In the genomic region with DNA sequence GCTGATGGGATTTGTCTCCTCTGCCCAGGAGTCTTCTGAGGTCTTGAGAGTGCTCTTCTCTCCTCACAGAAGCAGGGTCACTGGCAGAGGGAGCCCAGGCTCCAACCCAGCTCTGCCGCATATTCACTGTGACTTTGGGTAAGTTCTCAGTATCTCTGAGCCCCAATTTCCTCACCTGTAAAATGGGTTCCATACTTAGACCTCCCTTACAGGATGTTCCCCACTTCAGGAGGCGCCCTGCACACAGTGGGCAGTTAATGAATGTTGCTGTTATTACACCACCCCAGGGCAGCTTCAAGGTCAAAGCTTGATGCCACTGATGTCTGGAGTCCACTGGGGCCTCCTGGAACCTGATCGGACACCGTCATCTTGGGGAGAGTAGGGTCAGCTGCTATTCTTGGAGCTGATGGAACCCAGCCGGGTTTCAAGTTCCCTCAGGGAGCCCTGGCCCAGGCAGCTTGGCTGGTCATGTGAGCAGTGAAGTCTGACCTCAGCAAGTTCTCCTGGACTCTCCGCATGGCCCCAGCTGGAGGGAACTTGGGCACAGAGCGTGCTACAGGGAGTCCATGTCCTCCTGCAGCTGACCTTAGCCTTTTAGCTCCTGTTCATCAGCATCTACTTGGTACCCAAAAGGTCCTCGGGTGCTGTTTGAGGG, we compare ENCODE assay signal across 19 cellular contexts. TPM values are rescaled to one million over a fixed set of nuclear protein-coding genes. Genes with fewer than 3 reads are reported as not detected.
A peak's percentile ranks its signal among the peaks of the same experiment; 100 is the strongest.
DNase-seq lines count a peak whose midpoint lies in the region; ATAC-seq and TF ChIP-seq lines count a peak whose summit lies in the region.
"Had no signal": no experiment of that assay in that cellular context is flagged by ENCODE, and none has a peak within 500 bp of the region (broad histone marks: within the 10 kb centered on the region; RNA-seq: fewer than 3 reads in every experiment).

No MANE protein-coding gene starts in this region.

- no peaks in the 10 kb centered on the region for H3K36me3 ChIP-seq in Panc1 (ENCODE audit: control insufficient read depth, insufficient read depth, low read length)
- no peaks in the 10 kb centered on the region for H3K36me3 ChIP-seq in heart left ventricle
- no peaks in the 10 kb centered on the region for H3K36me3 ChIP-seq in mesendoderm (ENCODE audit: control insufficient read depth, insufficient read depth, low read length)
- no peaks in the 10 kb centered on the region for H3K36me3 ChIP-seq in OCI-LY7 (ENCODE audit: insufficient read depth, low read length)
- H3K36me3 ChIP-seq: ovary had no signal

- H3K18ac ChIP-seq in mesendoderm (ENCODE audit: low read length), result no peak overlapping the region

- WGBS in heart left ventricle, 4 donors, result 59 to 79% (median 61%) methylated on average over 4 to 8 of the region's 8 CpGs
- no CpG with 5 or more reads among the region's 8 CpGs for WGBS in mesendoderm (ENCODE audit: extremely low coverage, insufficient coverage, low lambda C conversion rate)

- no peak overlapping the region for H4K5ac ChIP-seq in mesendoderm (ENCODE audit: low read length)

- CTCF ChIA-PET in Panc1 (lab: Charles Lee), result no interaction called here
- CTCF ChIA-PET in OCI-LY7 (lab: Charles Lee; ENCODE audit: unreplicated experiment), result no interaction called here
- CTCF ChIA-PET in CD4-positive, alpha-beta T cell (lab: Charles Lee), result no interaction called here

- no peak overlapping the region for H4K8ac ChIP-seq in mesendoderm (ENCODE audit: low read depth, low read length)

- H3K27ac ChIP-seq in Panc1 (ENCODE audit: low read length), result no peak overlapping the region
- H3K27ac ChIP-seq in heart left ventricle, result peak overlapping the region in 5 of 12 donors; percentile 19 to 60 (median 22)
- H3K27ac ChIP-seq in mesendoderm (ENCODE audit: low read depth, low read length), result no peak overlapping the region
- no peak overlapping the region for H3K27ac ChIP-seq in OCI-LY7 (ENCODE audit: low read depth, low read length, poor library complexity, severe bottlenecking)
- no peak overlapping the region for H3K27ac ChIP-seq in CD4-positive, alpha-beta T cell (ENCODE audit: low read depth, low read length)
- H3K27ac ChIP-seq: ovary had no signal

- in situ Hi-C loops in Panc1 (cut with HindIII; ENCODE audit: low pct_unique_long_range_greater_than_20kb, low sequenced_read_pairs), result no loop called here

- TF ChIP-seq CTCF in Panc1 (IDR thresholded peaks at IDR 0.05), result no peak
- no peak for TF ChIP-seq CTCF in heart left ventricle (IDR thresholded peaks at IDR 0.05)
- no peak for TF ChIP-seq CTCF in OCI-LY7 (conservative IDR thresholded peaks at IDR 0.05; ENCODE audit: low read length)
- no peak for TF ChIP-seq CTCF in CD4-positive, alpha-beta T cell (IDR thresholded peaks at IDR 0.05)

- H2AFZ ChIP-seq in OCI-LY7 (ENCODE audit: low read length), result no peak overlapping the region

- H2BK120ac ChIP-seq in mesendoderm (ENCODE audit: low read depth, low read length), result peak overlapping the region; percentile 31

- POLR2A ChIA-PET in Panc1 (lab: Charles Lee), result no interaction called here
- POLR2A ChIA-PET in OCI-LY7 (lab: Charles Lee), result no interaction called here
- POLR2A ChIA-PET in CD4-positive, alpha-beta T cell (lab: Charles Lee), result no interaction called here

- no peaks in the 10 kb centered on the region for H3K79me1 ChIP-seq in mesendoderm (ENCODE audit: low read length)

- no peaks in the 10 kb centered on the region for H3K27me3 ChIP-seq in Panc1 (ENCODE audit: control insufficient read depth, insufficient read depth, low read length)
- no peaks in the 10 kb centered on the region for H3K27me3 ChIP-seq in heart left ventricle
- H3K27me3 ChIP-seq in mesendoderm (ENCODE audit: insufficient read depth, low read length, poor library complexity), result no peaks in the 10 kb centered on the region
- no peaks in the 10 kb centered on the region for H3K27me3 ChIP-seq in CD4-positive, alpha-beta T cell (ENCODE audit: control insufficient read depth, insufficient read depth, low read length)
- H3K27me3 ChIP-seq: ovary had no signal

- H3K4me1 Mint-ChIP-seq in stimulated activated naive B cell treated with anti-CD40 and anti-IgM and Interleukin-4, amounts not matched to agents 10 μg/mL and 1 μg/mL and 100 μg/mL, for 72 hours, result peaks cover 16 to 26% of the 10 kb centered on the region in 2 donors
- no peaks in the 10 kb centered on the region for H3K4me1 Mint-ChIP-seq in CD4-positive, alpha-beta T cell (ENCODE audit: low read depth)

- H2AK5ac ChIP-seq in mesendoderm (ENCODE audit: low read length), result peak overlapping the region; percentile 9

- intact Hi-C loops in Panc1 (cut with micrococcal nuclease; ENCODE audit: unreplicated experiment) (no loop called here), heart left ventricle (cut with DNase I) (loop anchor here in 1 of 10 donors (10.0 kb wide), 1 partner anchor 122 kb away; a partner anchor contains a TSS), OCI-LY7 (cut with micrococcal nuclease; ENCODE audit: unreplicated experiment) (no loop called here)
- intact Hi-C loops in CD4-positive, alpha-beta T cell (cut with DNase I, micrococcal nuclease), result no loop called here

- H3K4me2 ChIP-seq in mesendoderm (ENCODE audit: low read length) (no peak overlapping the region), OCI-LY7 (ENCODE audit: low read length) (no peak overlapping the region)

- no peaks in the 10 kb centered on the region for H3K9me3 Mint-ChIP-seq in stimulated activated naive B cell treated with anti-CD40 and anti-IgM and Interleukin-4, amounts not matched to agents 10 μg/mL and 1 μg/mL and 100 μg/mL, for 72 hours
- H3K9me3 Mint-ChIP-seq in CD4-positive, alpha-beta T cell, result no peaks in the 10 kb centered on the region
- H3K9me3 Mint-ChIP-seq: activated naive CD4-positive, alpha-beta T cell treated with anti-CD3 and anti-CD28 coated beads for 36 hours; H9 had no signal

- H4K20me1 ChIP-seq in OCI-LY7 (ENCODE audit: insufficient read depth, low read length), result no peaks in the 10 kb centered on the region

- no peaks in the 10 kb centered on the region for H3K9me3 ChIP-seq in Panc1 (ENCODE audit: control insufficient read depth, insufficient read depth, low read depth, low read length)
- H3K9me3 ChIP-seq in heart left ventricle, result no peaks in the 10 kb centered on the region
- H3K9me3 ChIP-seq in OCI-LY7 (ENCODE audit: low read length), result no peaks in the 10 kb centered on the region
- H3K9me3 ChIP-seq in CD4-positive, alpha-beta T cell (ENCODE audit: control insufficient read depth, low read length), result no peaks in the 10 kb centered on the region
- H3K9me3 ChIP-seq: ovary had no signal

- peaks cover 19 to 22% of the 10 kb centered on the region in 2 donors for H3K36me3 Mint-ChIP-seq in stimulated activated naive B cell treated with anti-CD40 and anti-IgM and Interleukin-4, amounts not matched to agents 10 μg/mL and 1 μg/mL and 100 μg/mL, for 72 hours
- peaks cover 40% of the 10 kb centered on the region for H3K36me3 Mint-ChIP-seq in CD4-positive, alpha-beta T cell (ENCODE audit: low read depth)

- no peak overlapping the region for H3K4me3 Mint-ChIP-seq in stimulated activated naive B cell treated with anti-CD40 and anti-IgM and Interleukin-4, amounts not matched to agents 10 μg/mL and 1 μg/mL and 100 μg/mL, for 72 hours
- H3K4me3 Mint-ChIP-seq in CD4-positive, alpha-beta T cell, result no peak overlapping the region
- H3K4me3 Mint-ChIP-seq: activated naive CD4-positive, alpha-beta T cell treated with anti-CD3 and anti-CD28 coated beads for 36 hours; H9 had no signal

- H3K56ac ChIP-seq in mesendoderm (ENCODE audit: low read length), result no peak overlapping the region

- no TSS peak for BruUV-seq in Panc1 (replicated peaks; lab: Mats Ljungman, UMichigan)
- BruUV-seq in OCI-LY7 (replicated peaks; lab: Mats Ljungman, UMichigan), result no TSS peak

- H3K4me3 ChIP-seq in Panc1 (ENCODE audit: low read depth in 2 of 2, low read length in 2 of 2), result no peak overlapping the region
- no peak overlapping the region for H3K4me3 ChIP-seq in heart left ventricle
- H3K4me3 ChIP-seq in mesendoderm (ENCODE audit: low read length), result no peak overlapping the region
- no peak overlapping the region for H3K4me3 ChIP-seq in OCI-LY7 (ENCODE audit: low read depth, low read length, poor library complexity, severe bottlenecking)
- H3K4me3 ChIP-seq: ovary had no signal

- no peaks in the 10 kb centered on the region for H3K79me2 ChIP-seq in mesendoderm (ENCODE audit: control insufficient read depth, insufficient read depth, low read length)
- no peaks in the 10 kb centered on the region for H3K79me2 ChIP-seq in OCI-LY7 (ENCODE audit: insufficient read depth, low read depth, low read length)

- H3K27me3 Mint-ChIP-seq in stimulated activated naive B cell treated with anti-CD40 and anti-IgM and Interleukin-4, amounts not matched to agents 10 μg/mL and 1 μg/mL and 100 μg/mL, for 72 hours, result no peaks in the 10 kb centered on the region
- no peaks in the 10 kb centered on the region for H3K27me3 Mint-ChIP-seq in CD4-positive, alpha-beta T cell

- no peak for DNase-seq in Panc1 (ENCODE audit: low read depth, low spot score)
- DNase-seq in heart left ventricle, result peak; percentile 57 to 85 (median 80)
- DNase-seq in mesendoderm, result no peak
- DNase-seq in stimulated activated naive B cell treated with anti-CD40 and anti-IgM and Interleukin-4, amounts not matched to agents 10 μg/mL and 1 μg/mL and 100 μg/mL, for 72 hours, result no peak
- DNase-seq in activated naive CD4-positive, alpha-beta T cell (lab: John Stamatoyannopoulos, UW), result no peak
- DNase-seq in OCI-LY7 (ENCODE audit: low spot score), result no peak
- no peak for DNase-seq in CD4-positive, alpha-beta T cell
- DNase-seq in NCI-H2029 treated with DMSO at 0.1 percent for 48 hours (lab: John Stamatoyannopoulos, UW), result no peak
- DNase-seq: activated CD4-positive, alpha-beta T cell treated with anti-CD3 and anti-CD28 coated beads for 4 hours; activated CD8-positive, alpha-beta memory T cell treated with anti-CD3 and anti-CD28 coated beads, Interleukin-2, amount 50 U/mL, for 4 hours; activated naive CD4-positive, alpha-beta T cell treated with anti-CD3 and anti-CD28 coated beads for 36 hours; dermis blood vessel endothelial cell; DMS 273 treated with DMSO at 0.1 percent for 48 hours; H9; NCI-H187; NCI-H510A treated with DMSO at 0.1 percent for 48 hours; ovary; SIG-M5 had no signal

- H3K4ac ChIP-seq in mesendoderm (ENCODE audit: low read depth, low read length), result no peak overlapping the region

- H2BK15ac ChIP-seq in mesendoderm (replicated peaks; ENCODE audit: low read depth), result no peak overlapping the region

- H2BK5ac ChIP-seq in mesendoderm (ENCODE audit: low read length), result no peak overlapping the region

- no peak for TF ChIP-seq POLR2A in heart left ventricle (IDR thresholded peaks at IDR 0.05)

- no peak overlapping the region for H3K9ac ChIP-seq in mesendoderm (ENCODE audit: low read length)

- no peak overlapping the region for H3K23ac ChIP-seq in mesendoderm (ENCODE audit: low read length)

- ATAC-seq in Panc1, result peak; percentile 19; the same call in 1 of the 2 replicates
- ATAC-seq in heart left ventricle, result peak; percentile 77 to 92 (median 86)
- no peak for ATAC-seq in stimulated activated naive B cell treated with anti-CD40 and anti-IgM and Interleukin-4, amounts not matched to agents 10 μg/mL and 1 μg/mL and 100 μg/mL, for 72 hours (replicated peaks)
- no peak for ATAC-seq in CD4-positive, alpha-beta T cell (ENCODE audit: poor library complexity)

- peak overlapping the region; percentile 42 for H3K27ac Mint-ChIP-seq in stimulated activated naive B cell treated with anti-CD40 and anti-IgM and Interleukin-4, amounts not matched to agents 10 μg/mL and 1 μg/mL and 100 μg/mL, for 72 hours
- H3K27ac Mint-ChIP-seq in CD4-positive, alpha-beta T cell, result no peak overlapping the region
- H3K27ac Mint-ChIP-seq: activated naive CD4-positive, alpha-beta T cell treated with anti-CD3 and anti-CD28 coated beads for 36 hours; H9 had no signal

- H3K4me1 ChIP-seq in Panc1 (ENCODE audit: control insufficient read depth, insufficient read depth, low read length) (no peaks in the 10 kb centered on the region), heart left ventricle (peaks cover 0 to 19% (median 7%) of the 10 kb centered on the region in 12 donors), mesendoderm (ENCODE audit: control insufficient read depth, low read depth, low read length) (peaks cover 5% of the 10 kb centered on the region), OCI-LY7 (ENCODE audit: insufficient read depth, low read length, poor library complexity, severe bottlenecking) (peaks cover 10% of the 10 kb centered on the region)

- no peaks in the 10 kb centered on the region for H3K9me2 ChIP-seq in OCI-LY7 (ENCODE audit: insufficient read depth, low read length)

RNA-seq across cellular contexts. Expression of a gene that starts 21.8 kb away (rescaled TPM):
- total RNA-seq in Panc1 (2021; ENCODE audit: unreplicated experiment) (44.9 TPM), heart left ventricle (10 to 100 TPM; 10.6 to 19.5 (median 16.3) TPM), OCI-LY7 (2022) (19.9 and 26.1 TPM in 2 replicates)
- 26.8 TPM for polyA plus RNA-seq in Panc1 (2012; ENCODE audit: insufficient read length)
- polyA plus RNA-seq in heart left ventricle, result 10 to 100 TPM in 1 of 2 donors, 1 to 10 TPM in 1; 6.4 to 19.3 TPM
- polyA plus RNA-seq in mesendoderm (2013, experiment 1 of 2), result 21.1 TPM
- 22.1 TPM for polyA plus RNA-seq in mesendoderm (2013, experiment 2 of 2)
- total RNA-seq in OCI-LY7 (2014; rRNA removed; shearing (Covaris generic)), result 6.6 and 7.0 TPM in 2 replicates
- 1 to 10 TPM in 1 of 2 experiments, under 1 TPM in 1; 0.99 to 1.1 TPM for total RNA-seq in CD4-positive, alpha-beta T cell

RNA-seq across cellular contexts. Expression of a gene that starts 43.4 kb away (rescaled TPM):
- total RNA-seq in Panc1 (2021; ENCODE audit: unreplicated experiment) (0.23 TPM), heart left ventricle (under 1 TPM in 1 of 9 donors, not detected in 8; 0.64 TPM), OCI-LY7 (2022) (0.27 and 0.55 TPM in 2 replicates)
- 0.39 TPM for polyA plus RNA-seq in Panc1 (2012; ENCODE audit: insufficient read length)
- polyA plus RNA-seq in heart left ventricle, result under 1 TPM in 1 of 2 donors, not detected in 1; 0.08 TPM
- 0.90 TPM for polyA plus RNA-seq in mesendoderm (2013, experiment 1 of 2)
- 0.87 TPM for polyA plus RNA-seq in mesendoderm (2013, experiment 2 of 2)
- total RNA-seq in OCI-LY7 (2014; rRNA removed; shearing (Covaris generic)), result 0.13 and 0.69 TPM in 2 replicates
- total RNA-seq in CD4-positive, alpha-beta T cell, result 10 to 100 TPM; 25.9 to 28.4 TPM
- total RNA-seq: dermis blood vessel endothelial cell, HT1080 had no signal
- polyA plus RNA-seq: ovary had no signal

RNA-seq across cellular contexts. Expression of a gene that starts 49.9 kb away (rescaled TPM):
- total RNA-seq in Panc1 (2021; ENCODE audit: unreplicated experiment) (30.7 TPM), heart left ventricle (10 to 100 TPM; 45.8 to 85.4 (median 72.4) TPM), OCI-LY7 (2022) (13.9 and 15.9 TPM in 2 replicates)
- 6.8 TPM for polyA plus RNA-seq in Panc1 (2012; ENCODE audit: insufficient read length)
- 10 to 100 TPM; 16.6 to 28.6 TPM for polyA plus RNA-seq in heart left ventricle
- polyA plus RNA-seq in mesendoderm (2013, experiment 1 of 2), result 8.4 TPM
- polyA plus RNA-seq in mesendoderm (2013, experiment 2 of 2), result 8.4 TPM
- total RNA-seq in OCI-LY7 (2014; rRNA removed; shearing (Covaris generic)), result 8.5 and 11.2 TPM in 2 replicates
- total RNA-seq in CD4-positive, alpha-beta T cell, result 10 to 100 TPM; 14.1 to 16.1 TPM

Comparison
In these comparisons a context has a peak if more than half of its experiments do, and no peak if none do; other contexts are left out.
1. ATAC-seq: peak in Panc1 (single experiment) and heart left ventricle (4 of 4); none in stimulated activated naive B cell treated with anti-CD40 and anti-IgM and Interleukin-4, amounts not matched to agents 10 μg/mL and 1 μg/mL and 100 μg/mL, for 72 hours (0 of 2) and CD4-positive, alpha-beta T cell (single experiment).
2. DNase-seq: peak in heart left ventricle (5 of 5); none in Panc1 (single experiment), mesendoderm (single experiment), stimulated activated naive B cell treated with anti-CD40 and anti-IgM and Interleukin-4, amounts not matched to agents 10 μg/mL and 1 μg/mL and 100 μg/mL, for 72 hours (single experiment), activated naive CD4-positive, alpha-beta T cell (0 of 4), OCI-LY7 (single experiment), CD4-positive, alpha-beta T cell (0 of 10) and NCI-H2029 treated with DMSO at 0.1 percent for 48 hours (single experiment).
3. RNA of a gene that starts 43.4 kb away (total RNA-seq): 25.9 to 28.4 TPM in CD4-positive, alpha-beta T cell; 0.13 to 0.69 TPM in OCI-LY7, 0.23 TPM in Panc1 (single experiment) and 0.64 TPM in heart left ventricle; every median in the first group is over 10 times any median in the second.